ENCODE assay signal across 29 cellular contexts in the genomic region with DNA sequence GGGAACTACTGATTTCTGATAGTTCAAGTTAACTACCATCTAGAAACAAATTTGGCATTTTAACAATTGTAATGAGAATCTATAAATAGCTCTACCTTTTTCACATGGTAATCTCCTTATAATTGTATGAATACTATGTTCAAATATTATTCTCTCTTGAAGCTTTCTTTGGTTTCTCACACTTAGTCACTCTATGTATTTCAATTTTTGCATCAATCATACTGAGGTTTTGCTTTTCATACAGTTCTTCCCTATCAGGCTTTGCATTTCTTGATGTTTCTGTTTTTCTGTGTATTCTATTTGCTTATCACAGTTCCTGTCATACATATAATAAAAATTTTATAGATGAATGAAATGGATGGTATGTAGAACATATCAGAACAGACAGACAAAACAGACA.
"Had no signal": no experiment of that assay in that cellular context is flagged by ENCODE, and none has a peak within 500 bp of the region (broad histone marks: within the 10 kb centered on the region; RNA-seq: fewer than 3 reads in every experiment).

No MANE protein-coding gene starts in this region.

- ATAC-seq: natural killer cell; psoas muscle; right cardiac atrium; right lobe of liver; stimulated activated memory B cell treated with anti-CD40 and anti-IgM and Interleukin-4, amounts not matched to agents 10 μg/mL and 1 μg/mL and 100 μg/mL, for 72 hours; stimulated activated naive CD8-positive, alpha-beta T cell treated with anti-CD3 and anti-CD28 coated beads, Interleukin-15, amount 100 ng/mL, for 72 hours; stimulated activated naive CD8-positive, alpha-beta T cell treated with anti-CD3 and anti-CD28 coated beads, Interleukin-15, Interleukin-2, amounts not matched to agents 100 U/mL and 50 U/mL, for 24 hours; upper lobe of right lung had no signal

- H3K9me3 ChIP-seq: ovary, psoas muscle, right lobe of liver, sigmoid colon, suprapubic skin, testis, tibial artery, transverse colon, upper lobe of right lung, uterus had no signal

- H3K27ac ChIP-seq: neural progenitor cell, ovary, parathyroid adenoma, psoas muscle, right lobe of liver, sigmoid colon, suprapubic skin, testis, tibial artery, transverse colon, upper lobe of right lung, uterus had no signal

- H3K4me1 ChIP-seq: neural progenitor cell, parathyroid adenoma, testis, upper lobe of right lung had no signal

- H3K27me3 ChIP-seq: neural progenitor cell, ovary, right lobe of liver, sigmoid colon, suprapubic skin, testis, tibial artery, transverse colon, upper lobe of right lung, uterus had no signal

- H3K27ac Mint-ChIP-seq: natural killer cell; nephron; neural progenitor cell; progenitor cell of endocrine pancreas; stimulated activated memory B cell treated with anti-CD40 and anti-IgM and Interleukin-4, amounts not matched to agents 10 μg/mL and 1 μg/mL and 100 μg/mL, for 72 hours; stimulated activated naive CD8-positive, alpha-beta T cell treated with anti-CD3 and anti-CD28 coated beads, Interleukin-15, amount 100 ng/mL, for 72 hours; type B pancreatic cell had no signal

- H3K27me3 Mint-ChIP-seq: progenitor cell of endocrine pancreas; stimulated activated memory B cell treated with anti-CD40 and anti-IgM and Interleukin-4, amounts not matched to agents 10 μg/mL and 1 μg/mL and 100 μg/mL, for 72 hours; stimulated activated naive CD8-positive, alpha-beta T cell treated with anti-CD3 and anti-CD28 coated beads, Interleukin-15, amount 100 ng/mL, for 72 hours; type B pancreatic cell had no signal

- H3K36me3 ChIP-seq: neural progenitor cell, ovary, right lobe of liver, sigmoid colon, suprapubic skin, tibial artery, transverse colon, upper lobe of right lung, uterus had no signal

- DNase-seq: natural killer cell; occipital lobe; ovary; posterior cingulate gyrus; psoas muscle; right cardiac atrium; right lobe of liver; sigmoid colon; small intestine; stimulated activated CD4-positive, alpha-beta T cell treated with anti-CD3 and anti-CD28 coated beads, Interleukin-15, amount 100 ng/mL, for 24 hours; stimulated activated CD4-positive, alpha-beta T cell treated with anti-CD3 and anti-CD28 coated beads, Interleukin-2, amount 100 ng/mL, for 24 hours; stimulated activated CD4-positive, alpha-beta T cell treated with anti-CD3 and anti-CD28 coated beads, Interleukin-2, amount 100 ng/mL, for 48 hours; stimulated activated CD4-positive, alpha-beta T cell treated with anti-CD3 and anti-CD28 coated beads, Interleukin-4, amount 100 ng/mL, for 24 hours; stimulated activated naive CD4-positive, alpha-beta T cell; stimulated activated naive CD8-positive, alpha-beta T cell treated with anti-CD3 and anti-CD28 coated beads, Interleukin-15, amount 100 ng/mL, for 72 hours; stimulated activated naive CD8-positive, alpha-beta T cell treated with anti-CD3 and anti-CD28 coated beads, Interleukin-15, Interleukin-2, amounts not matched to agents 100 U/mL and 50 U/mL, for 24 hours; substantia nigra; testis; tibial artery; transverse colon; upper lobe of right lung; uterus had no signal

- H3K4me1 Mint-ChIP-seq: nephron, neural progenitor cell had no signal

- H3K4me3 Mint-ChIP-seq: natural killer cell; nephron; neural progenitor cell; stimulated activated memory B cell treated with anti-CD40 and anti-IgM and Interleukin-4, amounts not matched to agents 10 μg/mL and 1 μg/mL and 100 μg/mL, for 72 hours; stimulated activated naive CD8-positive, alpha-beta T cell treated with anti-CD3 and anti-CD28 coated beads, Interleukin-15, amount 100 ng/mL, for 72 hours; type B pancreatic cell had no signal

- H3K4me3 ChIP-seq: neural progenitor cell, ovary, psoas muscle, right lobe of liver, sigmoid colon, suprapubic skin, testis, tibial artery, transverse colon, upper lobe of right lung, uterus had no signal
